ENCODE assay signal across 17 cellular contexts in genomic region chr13:98822238-98822606, GRCh38.
DNase-seq lines count a peak whose midpoint lies in the region; ATAC-seq and TF ChIP-seq lines count a peak whose summit lies in the region.
"Had no signal": no experiment of that assay in that cellular context is flagged by ENCODE, and none has a peak within 500 bp of the region (broad histone marks: within the 10 kb centered on the region; RNA-seq: fewer than 3 reads in every experiment).

No MANE protein-coding gene starts in this region.

- ATAC-seq in SK-N-SH treated with all-trans-retinoic acid at 6 μM for 48 hours, result peak; percentile 59
- peak; percentile 82 for ATAC-seq in mucosa of descending colon
- ATAC-seq: activated T-cell treated with anti-CD3 and anti-CD28 coated beads, Interleukin-2, amount 50 U/mL, for 72 hours; naive thymus-derived CD4-positive, alpha-beta T cell; Panc1; stimulated activated naive CD8-positive, alpha-beta T cell treated with anti-CD3 and anti-CD28 coated beads, Interleukin-15, Interleukin-2, amounts not matched to agents 100 U/mL and 50 U/mL, for 24 hours had no signal

- no peaks in the 10 kb centered on the region for H3K27me3 Mint-ChIP-seq in glutamatergic neuron (ENCODE audit: unreplicated experiment)
- H3K27me3 Mint-ChIP-seq: naive thymus-derived CD4-positive, alpha-beta T cell had no signal

- H3K36me3 ChIP-seq in mucosa of descending colon (ENCODE audit: low read depth) (no peaks in the 10 kb centered on the region), uterus (no peaks in the 10 kb centered on the region)

- TF ChIP-seq POLR2A in uterus (IDR thresholded peaks at IDR 0.05), result no peak

- TF ChIP-seq CTCF in foreskin fibroblast (IDR thresholded peaks at IDR 0.05; ENCODE audit: low read depth, low read length) (no peak), mucosa of descending colon (IDR thresholded peaks at IDR 0.05) (no peak), uterus (IDR thresholded peaks at IDR 0.05) (no peak), glutamatergic neuron (IDR thresholded peaks at IDR 0.05; ENCODE audit: partially characterized antibody, unreplicated experiment) (no peak)

- H3K9me3 Mint-ChIP-seq in glutamatergic neuron (ENCODE audit: unreplicated experiment), result peaks cover 1% of the 10 kb centered on the region
- H3K9me3 Mint-ChIP-seq: activated T-cell treated with anti-CD3 and anti-CD28 coated beads, Interleukin-2, amount 50 U/mL, for 72 hours; naive thymus-derived CD4-positive, alpha-beta T cell had no signal

- no peaks in the 10 kb centered on the region for H3K36me3 Mint-ChIP-seq in glutamatergic neuron (ENCODE audit: unreplicated experiment)

- intact Hi-C loops in mucosa of descending colon (cut with DNase I, micrococcal nuclease) (no loop called here), uterus (cut with DNase I; ENCODE audit: low total_unique reads) (no loop called here)

- H3K4me3 ChIP-seq in foreskin fibroblast (ENCODE audit: low read depth in 1 of 2, low read length in 2 of 2) (no peak overlapping the region), mucosa of descending colon (no peak overlapping the region), uterus (no peak overlapping the region)
- H3K4me3 ChIP-seq: gastrocnemius medialis had no signal

- peak overlapping the region; percentile 23 to 69 for H3K27ac ChIP-seq in uterus

- H3K27ac Mint-ChIP-seq in glutamatergic neuron (ENCODE audit: unreplicated experiment), result no peak overlapping the region
- H3K27ac Mint-ChIP-seq: activated T-cell treated with anti-CD3 and anti-CD28 coated beads, Interleukin-2, amount 50 U/mL, for 72 hours; naive thymus-derived CD4-positive, alpha-beta T cell had no signal

- no peak overlapping the region for H3K4me3 Mint-ChIP-seq in glutamatergic neuron (ENCODE audit: unreplicated experiment)
- H3K4me3 Mint-ChIP-seq: activated T-cell treated with anti-CD3 and anti-CD28 coated beads, Interleukin-2, amount 50 U/mL, for 72 hours; naive thymus-derived CD4-positive, alpha-beta T cell had no signal

- H3K4me1 ChIP-seq in mucosa of descending colon (ENCODE audit: low read depth) (peaks cover 9% of the 10 kb centered on the region), uterus (no peaks in the 10 kb centered on the region)

- DNase-seq in foreskin fibroblast (peak; percentile 39 to 62), mucosa of descending colon (no peak), uterus (no peak), NCI-H1105 (lab: John Stamatoyannopoulos, UW) (no peak), glutamatergic neuron (no peak)
- no peak for DNase-seq in stimulated activated CD4-positive, alpha-beta T cell treated with anti-CD3 and anti-CD28 coated beads, Interleukin-4, amount 100 ng/mL, for 4 hours
- no peak for DNase-seq in stimulated activated CD4-positive, alpha-beta T cell treated with anti-CD3 and anti-CD28 coated beads, Interleukin-2, amount 100 ng/mL, for 24 hours
- DNase-seq: activated CD4-positive, alpha-beta T cell treated with anti-CD3 and anti-CD28 coated beads for 48 hours; activated T-cell treated with anti-CD3 and anti-CD28 coated beads, Interleukin-2, amount 50 U/mL, for 72 hours; effector CD4-positive, alpha-beta T cell; gastrocnemius medialis; GF-D8; naive thymus-derived CD4-positive, alpha-beta T cell; NCI-H1417 treated with DMSO at 0.1 percent for 48 hours; stimulated activated naive CD8-positive, alpha-beta T cell treated with anti-CD3 and anti-CD28 coated beads, Interleukin-15, Interleukin-2, amounts not matched to agents 100 U/mL and 50 U/mL, for 24 hours had no signal

- H3K9me3 ChIP-seq in mucosa of descending colon, result no peaks in the 10 kb centered on the region
- H3K9me3 ChIP-seq in uterus, result no peaks in the 10 kb centered on the region
- H3K9me3 ChIP-seq: gastrocnemius medialis had no signal

- peaks cover 18% of the 10 kb centered on the region for H3K4me1 Mint-ChIP-seq in glutamatergic neuron (ENCODE audit: low read depth, unreplicated experiment)

- H3K27me3 ChIP-seq in uterus, result no peaks in the 10 kb centered on the region
- H3K27me3 ChIP-seq: gastrocnemius medialis had no signal

TF ChIP-seq in SK-N-SH treated with all-trans-retinoic acid at 6 μM for 48 hours, 23 proteins besides CTCF, POLR2A, EP300 and RAD21:
- TF ChIP-seq TOX (CRISPR knock-in tag; IDR thresholded peaks at IDR 0.05; ENCODE audit: borderline replicate concordance) (no peak), ZC3H10 (CRISPR knock-in tag; IDR thresholded peaks at IDR 0.05) (no peak), ZNF565 (CRISPR knock-in tag; conservative IDR thresholded peaks at IDR 0.05; ENCODE audit: low read depth) (no peak), PATZ1 (CRISPR knock-in tag; IDR thresholded peaks at IDR 0.05; ENCODE audit: borderline replicate concordance) (no peak), ARNTL (CRISPR knock-in tag; IDR thresholded peaks at IDR 0.05; ENCODE audit: borderline replicate concordance, low read depth) (no peak), TCF4 (CRISPR knock-in tag; IDR thresholded peaks at IDR 0.05; ENCODE audit: borderline replicate concordance) (no peak), GLIS3 (CRISPR knock-in tag; IDR thresholded peaks at IDR 0.05) (no peak), TSHZ2 (CRISPR knock-in tag; IDR thresholded peaks at IDR 0.05) (peak; percentile 37; the same call in 1 of the 2 replicates), ISL1 (CRISPR knock-in tag; IDR thresholded peaks at IDR 0.05) (peak; percentile 64), POU6F1 (CRISPR knock-in tag; IDR thresholded peaks at IDR 0.05; ENCODE audit: borderline replicate concordance, low read depth) (no peak)

Comparison
In these comparisons a context has a peak if more than half of its experiments do, and no peak if none do; other contexts are left out.
1. DNase-seq: peak in foreskin fibroblast (2 of 2); none in mucosa of descending colon (0 of 3), uterus (0 of 2), stimulated activated CD4-positive, alpha-beta T cell treated with anti-CD3 and anti-CD28 coated beads, Interleukin-4, amount 100 ng/mL, for 4 hours (0 of 2), NCI-H1105 (single experiment), stimulated activated CD4-positive, alpha-beta T cell treated with anti-CD3 and anti-CD28 coated beads, Interleukin-2, amount 100 ng/mL, for 24 hours (0 of 2) and glutamatergic neuron (single experiment).